In genomic region chr22:23560215-23560614, GRCh38 we compare ENCODE assay signal across 11 cellular contexts. TPM values are rescaled to one million over a fixed set of nuclear protein-coding genes. Genes with fewer than 3 reads are reported as not detected.
"Had no signal": no experiment of that assay in that cellular context is flagged by ENCODE, and none has a peak within 500 bp of the region (broad histone marks: within the 10 kb centered on the region; RNA-seq: fewer than 3 reads in every experiment).

No MANE protein-coding gene starts in this region.

RNA-seq across cellular contexts. Expression of gene IGLL1, which starts 19.9 kb away (rescaled TPM):
- total RNA-seq: activated B cell treated with CpG ODN at 0.5 μM for 24 hours; activated CD4-positive, alpha-beta memory T cell treated with anti-CD3 and anti-CD28 coated beads for 36 hours; activated CD4-positive, alpha-beta T cell treated with anti-CD3 and anti-CD28 coated beads for 36 hours; activated CD4-positive, alpha-beta T cell treated with anti-CD3 and anti-CD28 coated beads, Interleukin-2, amount 10 ng/mL, durations not matched to agents 24 days and 14 days; activated CD4-positive, alpha-beta T cell treated with anti-CD3 and anti-CD28 coated beads, Interleukin-2, amount 10 ng/mL, durations not matched to agents 7 days and 5 days; activated CD8-positive, alpha-beta memory T cell treated with anti-CD3 and anti-CD28 coated beads for 36 hours; activated CD8-positive, alpha-beta T cell treated with anti-CD3 and anti-CD28 coated beads for 36 hours; activated CD8-positive, alpha-beta T cell treated with anti-CD3 and anti-CD28 coated beads, Interleukin-2, amount 10 ng/mL, durations not matched to agents 7 days and 5 days; T-helper 1 cell treated with Interleukin-12 subunit alpha and Interleukin-12 subunit beta and Interleukin-4 antibody, amounts not matched to agents 30 ng/mL and 1 ng/mL, for 36 hours; T-helper 17 cell; WTC11 had no signal
